Comparison of ENCODE assay signal across 27 cellular contexts in genomic region chr4:148737071-148737470, GRCh38.
"Had no signal": no experiment of that assay in that cellular context is flagged by ENCODE, and none has a peak within 500 bp of the region (broad histone marks: within the 10 kb centered on the region; RNA-seq: fewer than 3 reads in every experiment).

No MANE protein-coding gene starts in this region.

- H3K27me3 ChIP-seq: esophagus squamous epithelium, neural progenitor cell, right atrium auricular region, sigmoid colon, transverse colon, upper lobe of right lung, uterus had no signal

- H3K9ac ChIP-seq: neural progenitor cell, parathyroid adenoma had no signal

- H3K27ac ChIP-seq: esophagus squamous epithelium, lower lobe of right lung, neural progenitor cell, parathyroid adenoma, right atrium auricular region, sigmoid colon, thoracic aorta, transverse colon, upper lobe of right lung, uterus had no signal

- H3K4me3 ChIP-seq: esophagus squamous epithelium, lower lobe of right lung, neural progenitor cell, right atrium auricular region, sigmoid colon, thoracic aorta, transverse colon, upper lobe of right lung, uterus had no signal

- H3K4me3 Mint-ChIP-seq: effector memory CD8-positive, alpha-beta T cell; memory B cell; naive thymus-derived CD4-positive, alpha-beta T cell; nephron; neural progenitor cell; stimulated activated naive B cell treated with anti-CD40 and anti-IgM and Interleukin-4, amounts not matched to agents 10 μg/mL and 1 μg/mL and 100 μg/mL, for 72 hours; stimulated activated naive CD8-positive, alpha-beta T cell treated with anti-CD3 and anti-CD28 coated beads, Interleukin-15, Interleukin-2, amounts not matched to agents 100 ng/mL and 50 ng/mL, for 24 hours had no signal

- H3K27me3 Mint-ChIP-seq: effector memory CD8-positive, alpha-beta T cell; memory B cell; progenitor cell of endocrine pancreas; stimulated activated naive B cell treated with anti-CD40 and anti-IgM and Interleukin-4, amounts not matched to agents 10 μg/mL and 1 μg/mL and 100 μg/mL, for 72 hours; stimulated activated naive CD8-positive, alpha-beta T cell treated with anti-CD3 and anti-CD28 coated beads, Interleukin-15, Interleukin-2, amounts not matched to agents 100 ng/mL and 50 ng/mL, for 24 hours had no signal

- H3K27ac Mint-ChIP-seq: effector memory CD8-positive, alpha-beta T cell; memory B cell; naive thymus-derived CD4-positive, alpha-beta T cell; nephron; neural progenitor cell; progenitor cell of endocrine pancreas; stimulated activated naive B cell treated with anti-CD40 and anti-IgM and Interleukin-4, amounts not matched to agents 10 μg/mL and 1 μg/mL and 100 μg/mL, for 72 hours; stimulated activated naive CD8-positive, alpha-beta T cell treated with anti-CD3 and anti-CD28 coated beads, Interleukin-15, Interleukin-2, amounts not matched to agents 100 ng/mL and 50 ng/mL, for 24 hours had no signal

- H3K9me3 Mint-ChIP-seq: memory B cell; nephron; neural progenitor cell; stimulated activated naive B cell treated with anti-CD40 and anti-IgM and Interleukin-4, amounts not matched to agents 10 μg/mL and 1 μg/mL and 100 μg/mL, for 72 hours had no signal

- H3K36me3 Mint-ChIP-seq: memory B cell; naive thymus-derived CD4-positive, alpha-beta T cell; neural progenitor cell; stimulated activated naive B cell treated with anti-CD40 and anti-IgM and Interleukin-4, amounts not matched to agents 10 μg/mL and 1 μg/mL and 100 μg/mL, for 72 hours had no signal

- DNase-seq: cortex of kidney; effector memory CD8-positive, alpha-beta T cell; erythroblast; esophagus squamous epithelium; head of caudate nucleus; left ventricle myocardium superior; lower lobe of right lung; naive thymus-derived CD4-positive, alpha-beta T cell; sigmoid colon; small intestine; stimulated activated CD4-positive, alpha-beta T cell treated with anti-CD3 and anti-CD28 coated beads, Interleukin-15, amount 100 ng/mL, for 24 hours; stimulated activated CD4-positive, alpha-beta T cell treated with anti-CD3 and anti-CD28 coated beads, Interleukin-2, amount 100 ng/mL, for 48 hours; stimulated activated naive B cell treated with anti-CD40 and anti-IgM and Interleukin-4, amounts not matched to agents 10 μg/mL and 1 μg/mL and 100 μg/mL, for 72 hours; transverse colon; upper lobe of right lung; uterus had no signal

- H3K9me3 ChIP-seq: esophagus squamous epithelium, lower lobe of right lung, sigmoid colon, thoracic aorta, transverse colon, upper lobe of right lung, uterus had no signal

- H3K79me2 ChIP-seq: parathyroid adenoma had no signal

- H3K36me3 ChIP-seq: esophagus squamous epithelium, lower lobe of right lung, neural progenitor cell, right atrium auricular region, sigmoid colon, thoracic aorta, transverse colon, upper lobe of right lung, uterus had no signal

- H3K4me1 ChIP-seq: lower lobe of right lung, neural progenitor cell, parathyroid adenoma, right atrium auricular region, sigmoid colon, transverse colon, upper lobe of right lung, uterus had no signal

- H3K4me2 ChIP-seq: neural progenitor cell had no signal

- H2AFZ ChIP-seq: neural progenitor cell, parathyroid adenoma had no signal

- H3K4me1 Mint-ChIP-seq: memory B cell; naive thymus-derived CD4-positive, alpha-beta T cell; nephron; neural progenitor cell; stimulated activated naive B cell treated with anti-CD40 and anti-IgM and Interleukin-4, amounts not matched to agents 10 μg/mL and 1 μg/mL and 100 μg/mL, for 72 hours had no signal

- FAIRE-seq: endometrium, frontal cortex, keratinocyte, small intestine had no signal
